Comparison of ENCODE assay signal across 1 cellular context in genomic region chr12:66679441-66680069, GRCh38.
TF ChIP-seq lines count a peak whose summit lies in the region.

No MANE protein-coding gene starts in this region.

TF ChIP-seq in WTC11, 78 proteins besides CTCF, POLR2A, EP300 and RAD21 (continued from another document):
- no peak for TF ChIP-seq ZBTB43 (CRISPR knock-in tag; IDR thresholded peaks at IDR 0.05)
